Comparison of ENCODE assay signal across 16 cellular contexts in the genomic region with DNA sequence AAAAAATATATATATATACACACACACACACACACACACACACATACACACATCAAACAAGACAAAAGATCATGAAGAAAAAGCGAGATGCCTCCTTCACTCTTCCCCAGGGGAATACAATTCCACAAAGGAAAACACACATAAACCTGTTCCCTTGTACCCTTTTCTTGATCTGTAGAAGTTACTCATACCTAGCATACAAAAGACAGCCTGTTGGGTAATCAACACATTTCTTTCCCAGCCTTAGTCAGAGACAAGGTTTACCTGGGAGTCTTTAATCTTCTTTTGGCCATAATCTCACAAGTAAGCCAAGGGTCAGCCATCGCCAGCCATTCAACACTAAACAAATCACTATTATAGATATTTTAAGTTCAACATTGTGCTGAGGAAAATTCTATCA.
DNase-seq lines count a peak whose midpoint lies in the region; ATAC-seq and TF ChIP-seq lines count a peak whose summit lies in the region.
"Had no signal": no experiment of that assay in that cellular context is flagged by ENCODE, and none has a peak within 500 bp of the region (broad histone marks: within the 10 kb centered on the region; RNA-seq: fewer than 3 reads in every experiment).

No MANE protein-coding gene starts in this region.

- no peak overlapping the region for H3K4me3 Mint-ChIP-seq in naive thymus-derived CD4-positive, alpha-beta T cell
- H3K4me3 Mint-ChIP-seq: CD4-positive, alpha-beta T cell; H9 had no signal

- CTCF ChIA-PET in naive thymus-derived CD4-positive, alpha-beta T cell (lab: Charles Lee): no interaction called here

- DNase-seq in DMS 273 (lab: John Stamatoyannopoulos, UW; ENCODE audit: unreplicated experiment) (peak; percentile 3), DMS 273 treated with DMSO at 0.1 percent for 48 hours (lab: John Stamatoyannopoulos, UW) (no peak), HPDE6-E6E7 (ENCODE audit: extremely low spot score) (peak; percentile 29), epithelial cell of esophagus (ENCODE audit: low read depth) (peak; percentile 83), NCI-H748 (lab: John Stamatoyannopoulos, UW; ENCODE audit: unreplicated experiment) (no peak)
- DNase-seq in naive thymus-derived CD4-positive, alpha-beta T cell: no peak
- DNase-seq: AML-193; Caco-2; CD4-positive, alpha-beta T cell; DMS79 treated with DMSO at 0.1 percent for 48 hours; GF-D8; H9 had no signal

- H3K4me1 Mint-ChIP-seq in naive thymus-derived CD4-positive, alpha-beta T cell: no peaks in the 10 kb centered on the region

- no peaks in the 10 kb centered on the region for H4K20me1 ChIP-seq in neural cell (ENCODE audit: insufficient read depth)

- no peaks in the 10 kb centered on the region for H3K9me2 ChIP-seq in neural cell (ENCODE audit: insufficient read depth, low read length)

- peak overlapping the region; percentile 55 for H3K27ac ChIP-seq in neural cell (ENCODE audit: low read length)
- no peak overlapping the region for H3K27ac ChIP-seq in naive thymus-derived CD4-positive, alpha-beta T cell (ENCODE audit: low read depth, low read length)
- H3K27ac ChIP-seq: 22Rv1, A549, C4-2B had no signal

- H3K36me3 ChIP-seq in neural cell (ENCODE audit: insufficient read depth, low read length): no peaks in the 10 kb centered on the region
- H3K36me3 ChIP-seq in naive thymus-derived CD4-positive, alpha-beta T cell (ENCODE audit: control insufficient read depth in 2 of 3, insufficient read depth in 3 of 3, low read length in 3 of 3): no peaks in the 10 kb centered on the region

- no peaks in the 10 kb centered on the region for H3K36me3 Mint-ChIP-seq in naive thymus-derived CD4-positive, alpha-beta T cell

- no peak for TF ChIP-seq EP300 in neural cell (conservative IDR thresholded peaks at IDR 0.05; ENCODE audit: poor library complexity, severe bottlenecking)

- intact Hi-C loops in naive thymus-derived CD4-positive, alpha-beta T cell (cut with micrococcal nuclease): no loop called here

- H3K27me3 Mint-ChIP-seq in naive thymus-derived CD4-positive, alpha-beta T cell: peaks cover 0 to 10% (median 2%) of the 10 kb centered on the region in 5 donors
- H3K27me3 Mint-ChIP-seq: CD4-positive, alpha-beta T cell had no signal

- H3K4me2 ChIP-seq in neural cell (ENCODE audit: low read length): no peak overlapping the region
- H3K4me2 ChIP-seq: A549 had no signal

- H3K27ac Mint-ChIP-seq in naive thymus-derived CD4-positive, alpha-beta T cell: no peak overlapping the region
- H3K27ac Mint-ChIP-seq: CD4-positive, alpha-beta T cell; H9 had no signal

- POLR2A ChIA-PET in naive thymus-derived CD4-positive, alpha-beta T cell (lab: Charles Lee): no interaction called here

- H2AFZ ChIP-seq in neural cell (ENCODE audit: low read depth, low read length): no peak overlapping the region

- H3K9ac ChIP-seq in neural cell (ENCODE audit: low read length): no peak overlapping the region

- H3K4me1 ChIP-seq in naive thymus-derived CD4-positive, alpha-beta T cell (ENCODE audit: control insufficient read depth in 2 of 2, insufficient read depth in 2 of 2, low read length in 2 of 2): no peaks in the 10 kb centered on the region
- H3K4me1 ChIP-seq: A549, Caco-2 had no signal

- H3K27me3 ChIP-seq in neural cell (ENCODE audit: insufficient read depth, low read depth, low read length): no peaks in the 10 kb centered on the region
- no peaks in the 10 kb centered on the region for H3K27me3 ChIP-seq in naive thymus-derived CD4-positive, alpha-beta T cell (ENCODE audit: control insufficient read depth in 2 of 2, insufficient read depth in 2 of 2, low read length in 2 of 2)

- no peaks in the 10 kb centered on the region for H3F3A ChIP-seq in neural cell (ENCODE audit: insufficient read depth, low read length, poor library complexity, severe bottlenecking)

- H3K9me3 Mint-ChIP-seq in naive thymus-derived CD4-positive, alpha-beta T cell: no peaks in the 10 kb centered on the region
- H3K9me3 Mint-ChIP-seq: CD4-positive, alpha-beta T cell; H9 had no signal

- H3K4me3 ChIP-seq in epithelial cell of esophagus (ENCODE audit: low read length): no peak overlapping the region
- no peak overlapping the region for H3K4me3 ChIP-seq in neural cell (ENCODE audit: low read length)
- no peak overlapping the region for H3K4me3 ChIP-seq in naive thymus-derived CD4-positive, alpha-beta T cell (ENCODE audit: low read length)
- H3K4me3 ChIP-seq: A549 had no signal

- no peaks in the 10 kb centered on the region for H3K79me2 ChIP-seq in neural cell (replicated peaks; ENCODE audit: insufficient read depth, low read length)

- H3K9me3 ChIP-seq in neural cell (ENCODE audit: low read length): no peaks in the 10 kb centered on the region
- no peaks in the 10 kb centered on the region for H3K9me3 ChIP-seq in naive thymus-derived CD4-positive, alpha-beta T cell (ENCODE audit: control insufficient read depth in 2 of 3, low read length in 3 of 3)
- H3K9me3 ChIP-seq: A549, Caco-2 had no signal

- no peak for TF ChIP-seq RAD21 in neural cell (conservative IDR thresholded peaks at IDR 0.05)

- ATAC-seq in naive thymus-derived CD4-positive, alpha-beta T cell: no peak
- ATAC-seq: A549 had no signal

- TF ChIP-seq CTCF in epithelial cell of esophagus (IDR thresholded peaks at IDR 0.05; ENCODE audit: insufficient read depth, low read depth, low read length, missing control alignments): no peak
- no peak for TF ChIP-seq CTCF in neural cell (IDR thresholded peaks at IDR 0.05; ENCODE audit: poor library complexity, severe bottlenecking)

TF ChIP-seq in neural cell, 6 proteins besides CTCF, POLR2A, EP300 and RAD21:
- TF ChIP-seq EZH2 (IDR thresholded peaks at IDR 0.05; ENCODE audit: borderline replicate concordance, insufficient read depth, low read length, poor library complexity, severe bottlenecking) (no peak), SMC3 (conservative IDR thresholded peaks at IDR 0.05; ENCODE audit: poor library complexity) (no peak)
TF ChIP-seq in neural cell: peak in this region for 0.

Comparison
In these comparisons a context has a peak if more than half of its experiments do, and no peak if none do; other contexts are left out.
1. DNase-seq: peak in DMS 273 (single experiment), HPDE6-E6E7 (single experiment) and epithelial cell of esophagus (single experiment); none in DMS 273 treated with DMSO at 0.1 percent for 48 hours (single experiment), naive thymus-derived CD4-positive, alpha-beta T cell (0 of 9) and NCI-H748 (single experiment).